In the genomic region with DNA sequence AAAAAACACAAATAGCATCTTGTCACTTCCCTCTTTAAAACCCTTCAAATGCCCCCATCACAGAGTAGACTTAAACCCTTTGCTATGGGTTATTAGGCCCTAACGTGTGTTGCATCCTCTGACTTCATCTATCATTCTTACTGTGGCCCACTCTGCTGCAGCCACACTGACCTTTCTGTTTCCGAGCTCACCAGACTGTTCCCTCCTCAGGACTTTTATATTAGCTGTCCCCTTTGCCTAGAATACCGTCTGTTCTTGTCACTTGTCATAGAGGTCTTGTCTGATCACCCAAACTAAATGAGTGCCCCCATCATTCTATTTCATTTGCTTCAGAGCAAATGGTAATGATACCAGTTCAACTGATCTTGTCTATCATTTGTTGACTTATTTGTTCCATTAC, we compare ENCODE assay signal across 8 cellular contexts. TPM values are rescaled to one million over a fixed set of nuclear protein-coding genes. Genes with fewer than 3 reads are reported as not detected.
DNase-seq lines count a peak whose midpoint lies in the region; ATAC-seq and TF ChIP-seq lines count a peak whose summit lies in the region.

No MANE protein-coding gene starts in this region.

- no peak for TF ChIP-seq POLR2A in testis (IDR thresholded peaks at IDR 0.05)

- H3K9me3 Mint-ChIP-seq in T-helper 2 cell treated with Interferon-gamma antibody and Interleukin-4, amounts not matched to agents 5 μg/mL and 100 μg/mL, for 36 hours: no peaks in the 10 kb centered on the region

- intact Hi-C loops in testis (cut with DNase I; ENCODE audit: low total_unique reads): no loop called here

- H3K4me1 ChIP-seq in adipocyte (ENCODE audit: control insufficient read depth, insufficient read depth, low read length): peaks cover 56% of the 10 kb centered on the region
- H3K4me1 ChIP-seq in testis: peaks cover 30% of the 10 kb centered on the region

- H3K36me3 Mint-ChIP-seq in T-helper 2 cell treated with Interferon-gamma antibody and Interleukin-4, amounts not matched to agents 5 μg/mL and 100 μg/mL, for 36 hours (ENCODE audit: low read depth): peaks cover 20% of the 10 kb centered on the region

- H3K4me3 ChIP-seq in adipocyte (ENCODE audit: low read length) (peak overlapping the region; percentile 97), testis (peak overlapping the region; percentile 78 to 91)

- ATAC-seq in HG02852 (IDR thresholded peaks at IDR 0.05; ENCODE audit: unreplicated experiment): no peak

- H3K4me3 Mint-ChIP-seq in T-helper 2 cell treated with Interferon-gamma antibody and Interleukin-4, amounts not matched to agents 5 μg/mL and 100 μg/mL, for 36 hours: peak overlapping the region; percentile 99

- TF ChIP-seq CTCF in testis (IDR thresholded peaks at IDR 0.05): no peak

- 11 to 20% methylated on average over 3 of the region's 3 CpGs for WGBS in testis, 2 donors

- no peaks in the 10 kb centered on the region for H3K9me3 ChIP-seq in adipocyte (ENCODE audit: control insufficient read depth, low read length)
- no peaks in the 10 kb centered on the region for H3K9me3 ChIP-seq in testis

- H3K27me3 Mint-ChIP-seq in T-helper 2 cell treated with Interferon-gamma antibody and Interleukin-4, amounts not matched to agents 5 μg/mL and 100 μg/mL, for 36 hours (ENCODE audit: low read depth): peaks cover 3% of the 10 kb centered on the region

- H3K4me1 Mint-ChIP-seq in T-helper 2 cell treated with Interferon-gamma antibody and Interleukin-4, amounts not matched to agents 5 μg/mL and 100 μg/mL, for 36 hours (ENCODE audit: low read depth): peaks cover 32% of the 10 kb centered on the region

- DNase-seq in T-helper 2 cell treated with Interferon-gamma antibody and Interleukin-4, amounts not matched to agents 5 μg/mL and 100 μg/mL, for 36 hours (ENCODE audit: low spot score): no peak
- DNase-seq in T-helper 2 cell (no peak), adipocyte (ENCODE audit: low read depth) (no peak), left kidney (ENCODE audit: low read depth, low spot score) (peak; percentile 25), testis (no peak), epidermal melanocyte (ENCODE audit: insufficient read length, low spot score) (no peak)
- no peak for DNase-seq in stimulated activated CD4-positive, alpha-beta T cell treated with anti-CD3 and anti-CD28 coated beads, Interleukin-1b, Interleukin-23, amount 100 ng/mL, for 48 hours

- H3K27ac ChIP-seq in testis: peak overlapping the region; percentile 99 to 100

- H3K27ac Mint-ChIP-seq in T-helper 2 cell treated with Interferon-gamma antibody and Interleukin-4, amounts not matched to agents 5 μg/mL and 100 μg/mL, for 36 hours: peak overlapping the region; percentile 95

- H3K27me3 ChIP-seq in adipocyte (replicated peaks; ENCODE audit: control insufficient read depth, insufficient read depth, low read length): no peaks in the 10 kb centered on the region
- H3K27me3 ChIP-seq in testis: no peaks in the 10 kb centered on the region

- peak overlapping the region; percentile 99 for H3K9ac ChIP-seq in adipocyte (ENCODE audit: low read length)

- no peaks in the 10 kb centered on the region for H3K36me3 ChIP-seq in adipocyte (ENCODE audit: control insufficient read depth, insufficient read depth, low read length, severe bottlenecking)
- no peaks in the 10 kb centered on the region for H3K36me3 ChIP-seq in testis (ENCODE audit: low read depth, missing control alignments)

RNA-seq across cellular contexts. Expression of gene FEM1B, which starts 0.9 kb away (rescaled TPM):
- total RNA-seq in testis: 10 to 100 TPM; 65.8 to 86.3 TPM
- 122 TPM for polyA plus RNA-seq in testis (ENCODE audit: insufficient read depth, low read depth, low replicate concordance)

RNA-seq across cellular contexts. Expression of gene CLN6, which starts 47.1 kb away (rescaled TPM):
- total RNA-seq in testis: 10 to 100 TPM; 39.7 to 58.8 TPM
- 23.3 TPM for polyA plus RNA-seq in testis (ENCODE audit: insufficient read depth, low read depth, low replicate concordance)
